ENCODE assay signal across 15 cellular contexts in genomic region chr4:180641495-180641894, GRCh38.
"Had no signal": no experiment of that assay in that cellular context is flagged by ENCODE, and none has a peak within 500 bp of the region (broad histone marks: within the 10 kb centered on the region; RNA-seq: fewer than 3 reads in every experiment).

No MANE protein-coding gene starts in this region.

- H3K36me3 ChIP-seq: prostate gland, suprapubic skin had no signal

- DNase-seq: activated CD4-positive, CD25-positive, alpha-beta regulatory T cell; activated naive CD4-positive, alpha-beta T cell; aorta; cerebellar nuclear complex; effector memory CD8-positive, alpha-beta T cell; nucleus accumbens; right cardiac atrium; small intestine; stimulated activated CD4-positive, alpha-beta T cell treated with anti-CD3 and anti-CD28 coated beads, Interleukin-4, amount 100 ng/mL, for 4 hours; stimulated activated CD8-positive, alpha-beta memory T cell treated with anti-CD3 and anti-CD28 coated beads, Interleukin-4, amount 100 ng/mL, for 48 hours; stimulated activated naive CD4-positive, alpha-beta T cell treated with Interleukin-2 at 50 U/mL for 16 hours; trophoblast cell had no signal

- H3K4me1 ChIP-seq: prostate gland, suprapubic skin had no signal

- H3K27ac ChIP-seq: epithelial cell of prostate, prostate gland, suprapubic skin had no signal

- H3K27me3 ChIP-seq: suprapubic skin had no signal

- H3K9me3 ChIP-seq: prostate gland, suprapubic skin had no signal

- H3K4me3 ChIP-seq: prostate gland, suprapubic skin had no signal
